ENCODE assay signal across 8 cellular contexts in the genomic region with DNA sequence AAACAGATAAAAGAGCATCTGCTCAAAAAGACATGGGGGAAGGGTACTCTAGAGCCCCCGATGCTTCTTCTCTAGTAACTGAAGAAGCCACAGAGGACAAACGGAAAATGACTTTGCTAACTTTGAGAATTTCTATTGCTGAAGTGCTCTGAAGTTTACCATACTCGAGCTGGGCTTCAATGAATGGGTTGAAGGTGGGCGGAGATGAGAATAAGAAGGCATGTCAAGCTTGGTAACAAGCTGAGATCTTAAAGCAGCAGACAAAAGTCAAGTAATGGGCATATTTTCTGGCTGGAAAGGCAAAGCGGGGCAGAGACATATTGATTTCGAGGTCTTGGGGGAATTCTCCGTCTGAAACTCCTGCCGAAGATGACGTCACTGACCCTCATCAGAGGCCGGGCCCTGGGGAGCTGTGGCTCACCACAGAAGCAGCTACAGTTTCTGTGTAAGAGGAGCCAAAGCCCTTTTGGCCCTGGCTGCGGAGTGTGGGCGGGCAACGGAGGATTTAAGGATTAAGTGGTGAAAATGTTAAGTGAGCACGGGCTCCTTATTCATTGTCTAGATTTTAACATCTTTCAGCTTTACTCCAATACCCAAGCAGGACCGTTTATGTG.
DNase-seq lines count a peak whose midpoint lies in the region; ATAC-seq, FAIRE-seq and TF ChIP-seq lines count a peak whose summit lies in the region.

No MANE protein-coding gene starts in this region.

- no peaks in the 10 kb centered on the region for H3K4me1 Mint-ChIP-seq in T-helper 17 cell

- H3K27me3 Mint-ChIP-seq in T-helper 17 cell, result peaks cover 16% of the 10 kb centered on the region

- ATAC-seq in T-helper 17 cell, result no peak

- peaks cover 0 to 4% of the 10 kb centered on the region in 2 donors for H3K4me1 ChIP-seq in right atrium auricular region

- TF ChIP-seq CTCF in GM12864 (IDR thresholded peaks at IDR 0.05; ENCODE audit: low read depth, low read length, missing control alignments) (no peak), right atrium auricular region (IDR thresholded peaks at IDR 0.05) (no peak)

- H3K9me3 ChIP-seq in right atrium auricular region, result no peaks in the 10 kb centered on the region
- no peaks in the 10 kb centered on the region for H3K9me3 ChIP-seq in T-helper 17 cell (ENCODE audit: control insufficient read depth, low read length, poor library complexity, severe bottlenecking)

- no peaks in the 10 kb centered on the region for H3K36me3 ChIP-seq in right atrium auricular region

- no peak overlapping the region for H3K27ac ChIP-seq in right atrium auricular region

- peak; percentile 41 for DNase-seq in GM12864 (ENCODE audit: low read depth)
- peak; percentile 92 for DNase-seq in HCEC 1CT
- peak; percentile 23 for DNase-seq in NCI-H524 treated with DMSO at 0.1 percent for 48 hours (lab: John Stamatoyannopoulos, UW)
- DNase-seq in right atrium auricular region (ENCODE audit: low spot score), result peak; percentile 72
- DNase-seq in medulla oblongata (ENCODE audit: extremely low spot score), result no peak
- DNase-seq in HUDEP-2 (lab: John Stamatoyannopoulos, UW; ENCODE audit: unreplicated experiment in 76 of 76), result no peak
- no peak for DNase-seq in T-helper 17 cell
- no peak for DNase-seq in frontal cortex (ENCODE audit: low spot score in 2 of 2)

- no peaks in the 10 kb centered on the region for H3K36me3 Mint-ChIP-seq in T-helper 17 cell (ENCODE audit: low read depth)

- no peak overlapping the region for H3K4me3 Mint-ChIP-seq in T-helper 17 cell

- no peak for FAIRE-seq in frontal cortex (lab: Jason Lieb, UNC)

- H3K4me3 ChIP-seq in GM12864 (ENCODE audit: low read depth, low read length) (no peak overlapping the region; the same call in 1 of the 2 replicates), right atrium auricular region (no peak overlapping the region)

- H3K27me3 ChIP-seq in right atrium auricular region, result no peaks in the 10 kb centered on the region

- H3K27ac Mint-ChIP-seq in T-helper 17 cell, result no peak overlapping the region

Comparison
In these comparisons a context has a peak if more than half of its experiments do, and no peak if none do; other contexts are left out.
1. DNase-seq: peak in GM12864 (single experiment), HCEC 1CT (single experiment), NCI-H524 treated with DMSO at 0.1 percent for 48 hours (single experiment) and right atrium auricular region (single experiment); none in medulla oblongata (single experiment), HUDEP-2 (0 of 76), T-helper 17 cell (0 of 3) and frontal cortex (0 of 2).